ENCODE assay signal across 15 cellular contexts in the genomic region with DNA sequence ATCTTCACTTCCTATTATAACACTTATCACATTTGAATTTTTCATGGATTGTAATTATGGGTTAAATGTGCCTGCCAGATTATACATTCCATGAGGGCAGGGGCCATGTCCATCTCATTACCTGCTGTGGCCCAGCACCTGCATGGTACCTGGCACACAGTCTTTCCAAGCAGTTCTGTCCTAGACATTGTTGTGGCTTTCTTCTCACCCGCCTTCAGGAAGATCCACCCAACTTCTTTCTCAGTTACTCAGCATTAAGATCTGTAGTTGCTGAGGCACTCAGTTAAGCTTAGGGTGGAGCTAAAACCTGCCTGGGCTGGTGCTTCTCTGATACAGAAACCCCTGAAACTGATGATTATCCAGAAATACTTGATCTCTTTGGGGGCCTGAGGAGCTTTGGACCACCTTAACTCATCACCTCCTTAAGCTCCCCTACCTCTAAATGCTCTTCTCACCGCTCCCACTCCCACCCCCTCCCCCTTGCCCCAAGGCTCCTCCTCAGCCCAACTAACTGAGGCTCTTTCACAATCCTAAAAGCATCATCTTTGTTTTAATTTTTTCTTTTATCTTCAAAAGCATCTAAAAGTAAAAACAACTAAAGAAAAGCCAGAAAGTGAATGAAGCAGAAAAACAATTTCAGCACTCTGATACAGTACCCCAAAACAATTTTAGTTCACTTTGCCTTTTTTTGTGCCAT.
DNase-seq lines count a peak whose midpoint lies in the region; ATAC-seq and TF ChIP-seq lines count a peak whose summit lies in the region.
"Had no signal": no experiment of that assay in that cellular context is flagged by ENCODE, and none has a peak within 500 bp of the region (broad histone marks: within the 10 kb centered on the region; RNA-seq: fewer than 3 reads in every experiment).

No MANE protein-coding gene starts in this region.

- no peak for TF ChIP-seq CTCF in MCF 10A (IDR thresholded peaks at IDR 0.05; ENCODE audit: unreplicated experiment)
- TF ChIP-seq CTCF in GM20000 (IDR thresholded peaks at IDR 0.05; ENCODE audit: extremely low read depth, missing control alignments): no peak

- CTCF ChIA-PET in MCF 10A (lab: Yijun Ruan, JAX): interaction anchor here (1.0 to 1.7 kb wide), 3 partner anchors 11 to 211 kb away, joined by 3 to 12 read pairs (median 3); no protein-coding TSS in a partner anchor

- in situ Hi-C loops in ACHN (cut with HindIII; ENCODE audit: low pct_ligation_motif_present, low pct_unique_long_range_greater_than_20kb, low sequenced_read_pairs): no loop called here

- peak overlapping the region; percentile 50 for H3K4me3 Mint-ChIP-seq in MCF 10A (ENCODE audit: unreplicated experiment)
- H3K4me3 Mint-ChIP-seq: activated CD4-positive, alpha-beta memory T cell treated with anti-CD3 and anti-CD28 coated beads, Interleukin-2, amount 10 ng/mL, durations not matched to agents 7 days and 5 days; T-helper 17 cell had no signal

- H3K36me3 Mint-ChIP-seq in MCF 10A (ENCODE audit: insufficient read depth, unreplicated experiment): no peaks in the 10 kb centered on the region

- intact Hi-C loops in MCF 10A (cut with micrococcal nuclease): no loop called here

- peak overlapping the region; percentile 88 for H3K27ac Mint-ChIP-seq in MCF 10A (ENCODE audit: low read depth, unreplicated experiment)
- H3K27ac Mint-ChIP-seq: activated CD4-positive, alpha-beta memory T cell treated with anti-CD3 and anti-CD28 coated beads, Interleukin-2, amount 10 ng/mL, durations not matched to agents 7 days and 5 days; T-helper 17 cell had no signal

- no peaks in the 10 kb centered on the region for H3K27me3 Mint-ChIP-seq in MCF 10A (ENCODE audit: insufficient read depth, unreplicated experiment)
- H3K27me3 Mint-ChIP-seq: T-helper 17 cell had no signal

- peaks cover 7% of the 10 kb centered on the region for H3K9me3 Mint-ChIP-seq in MCF 10A (ENCODE audit: unreplicated experiment)
- H3K9me3 Mint-ChIP-seq: activated CD4-positive, alpha-beta memory T cell treated with anti-CD3 and anti-CD28 coated beads, Interleukin-2, amount 10 ng/mL, durations not matched to agents 7 days and 5 days had no signal

- ATAC-seq in HG03097 (IDR thresholded peaks at IDR 0.05; ENCODE audit: low FRiP score, unreplicated experiment) (no peak), GM18498 (IDR thresholded peaks at IDR 0.05; ENCODE audit: unreplicated experiment) (no peak)
- ATAC-seq: T-helper 17 cell, upper lobe of right lung had no signal

- DNase-seq in ACHN (peak; percentile 14), LHCN-M2 (ENCODE audit: low read depth) (peak; percentile 56), MCF 10A (ENCODE audit: unreplicated experiment) (peak; percentile 41), kidney tubule cell (ENCODE audit: low spot score) (peak; percentile 67), GM20000 (ENCODE audit: low spot score) (no peak), NCI-H82 (lab: John Stamatoyannopoulos, UW) (no peak)
- DNase-seq: activated CD4-positive, alpha-beta memory T cell treated with anti-CD3 and anti-CD28 coated beads, Interleukin-2, amount 10 ng/mL, durations not matched to agents 7 days and 5 days; activated gamma-delta T cell; central memory CD4-positive, alpha-beta T cell; erythroblast; MV-4-11; T-helper 17 cell; upper lobe of right lung had no signal

- peaks cover 30% of the 10 kb centered on the region for H3K4me1 Mint-ChIP-seq in MCF 10A (ENCODE audit: insufficient read depth, unreplicated experiment)

- POLR2A ChIA-PET in MCF 10A (lab: Yijun Ruan, JAX): interaction anchor here (0.7 to 2.0 kb wide), 9 partner anchors 9 to 264 kb away, joined by 3 to 20 read pairs (median 4); no protein-coding TSS in a partner anchor

- no TSS peak for BruUV-seq in MCF 10A (replicated peaks; lab: Mats Ljungman, UMichigan)

Comparison
In these comparisons a context has a peak if more than half of its experiments do, and no peak if none do; other contexts are left out.
1. DNase-seq: peak in ACHN (single experiment), LHCN-M2 (single experiment), MCF 10A (single experiment) and kidney tubule cell (single experiment); none in GM20000 (single experiment) and NCI-H82 (single experiment).